In the genomic region with DNA sequence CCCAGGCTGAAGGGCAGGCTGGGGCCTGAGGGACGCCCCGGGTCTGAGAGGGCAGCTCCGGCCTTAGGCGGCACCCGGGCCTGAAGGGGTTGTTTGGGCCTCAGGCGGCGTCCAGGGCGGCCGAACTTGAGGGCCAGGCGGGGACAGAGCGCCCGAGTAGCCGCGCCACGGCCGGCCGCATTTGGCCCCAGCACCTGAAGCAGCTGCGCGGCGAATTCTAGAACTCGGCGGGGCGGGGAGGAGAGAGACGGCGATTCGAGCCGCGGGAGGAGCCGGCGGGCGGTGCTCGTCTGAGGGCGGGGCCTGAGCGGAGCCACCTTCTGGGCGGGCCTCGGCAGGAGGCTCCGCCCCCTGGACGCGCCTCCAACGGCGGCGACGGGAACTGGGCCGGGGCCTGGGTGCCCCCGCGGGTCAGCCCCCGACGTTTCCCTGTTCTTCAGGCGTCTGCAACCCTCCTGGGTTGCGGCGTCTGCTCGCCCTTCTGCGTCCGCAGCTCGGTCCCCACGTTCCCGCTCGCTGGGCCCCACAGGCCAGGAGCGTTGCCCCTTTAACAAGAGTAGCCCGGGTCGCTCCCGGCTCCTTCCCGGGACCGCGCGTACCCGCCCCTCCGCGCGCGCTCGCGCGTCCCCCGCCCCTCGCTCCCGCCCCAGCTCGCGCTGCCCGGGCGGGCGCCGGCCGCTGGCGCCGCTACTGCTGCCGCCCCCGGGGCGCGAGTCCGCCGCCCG, we compare ENCODE assay signal across 1 cellular context.
TF ChIP-seq lines count a peak whose summit lies in the region.

A gene with protein sequence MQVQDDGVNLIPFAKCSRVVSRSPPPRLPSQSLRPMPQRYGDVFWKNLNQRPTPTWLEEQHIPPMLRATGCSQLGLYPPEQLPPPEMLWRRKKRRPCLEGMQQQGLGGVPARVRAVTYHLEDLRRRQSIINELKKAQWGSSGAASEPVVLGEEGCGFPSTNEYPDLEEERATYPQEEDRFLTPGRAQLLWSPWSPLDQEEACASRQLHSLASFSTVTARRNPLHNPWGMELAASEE (minus strand): TSS at position 221 of the 725 bp plus-strand sequence. CDS start 3,085 bp downstream, outside the sequence.
A gene (plus strand): TSS at position 649 of the 725 bp plus-strand sequence. CDS start 2,297 bp downstream, outside the sequence.

TF ChIP-seq in HepG2, 621 proteins besides CTCF, POLR2A, EP300 and RAD21 (continued from another document and continues in another):
- TF ChIP-seq, protein P1, sequence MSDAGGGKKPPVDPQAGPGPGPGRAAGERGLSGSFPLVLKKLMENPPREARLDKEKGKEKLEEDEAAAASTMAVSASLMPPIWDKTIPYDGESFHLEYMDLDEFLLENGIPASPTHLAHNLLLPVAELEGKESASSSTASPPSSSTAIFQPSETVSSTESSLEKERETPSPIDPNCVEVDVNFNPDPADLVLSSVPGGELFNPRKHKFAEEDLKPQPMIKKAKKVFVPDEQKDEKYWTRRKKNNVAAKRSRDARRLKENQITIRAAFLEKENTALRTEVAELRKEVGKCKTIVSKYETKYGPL (CRISPR knock-in tag; IDR thresholded peaks at IDR 0.05) = no peak
- TF ChIP-seq, protein P2, sequence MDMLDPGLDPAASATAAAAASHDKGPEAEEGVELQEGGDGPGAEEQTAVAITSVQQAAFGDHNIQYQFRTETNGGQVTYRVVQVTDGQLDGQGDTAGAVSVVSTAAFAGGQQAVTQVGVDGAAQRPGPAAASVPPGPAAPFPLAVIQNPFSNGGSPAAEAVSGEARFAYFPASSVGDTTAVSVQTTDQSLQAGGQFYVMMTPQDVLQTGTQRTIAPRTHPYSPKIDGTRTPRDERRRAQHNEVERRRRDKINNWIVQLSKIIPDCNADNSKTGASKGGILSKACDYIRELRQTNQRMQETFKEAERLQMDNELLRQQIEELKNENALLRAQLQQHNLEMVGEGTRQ (IDR thresholded peaks at IDR 0.05; ENCODE audit: low read depth, low read length) = no peak
- TF ChIP-seq, protein P2 (CRISPR knock-in tag; IDR thresholded peaks at IDR 0.05; ENCODE audit: borderline replicate concordance) = no peak
- TF ChIP-seq, protein P3, sequence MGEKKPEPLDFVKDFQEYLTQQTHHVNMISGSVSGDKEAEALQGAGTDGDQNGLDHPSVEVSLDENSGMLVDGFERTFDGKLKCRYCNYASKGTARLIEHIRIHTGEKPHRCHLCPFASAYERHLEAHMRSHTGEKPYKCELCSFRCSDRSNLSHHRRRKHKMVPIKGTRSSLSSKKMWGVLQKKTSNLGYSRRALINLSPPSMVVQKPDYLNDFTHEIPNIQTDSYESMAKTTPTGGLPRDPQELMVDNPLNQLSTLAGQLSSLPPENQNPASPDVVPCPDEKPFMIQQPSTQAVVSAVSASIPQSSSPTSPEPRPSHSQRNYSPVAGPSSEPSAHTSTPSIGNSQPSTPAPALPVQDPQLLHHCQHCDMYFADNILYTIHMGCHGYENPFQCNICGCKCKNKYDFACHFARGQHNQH (CRISPR knock-in tag; IDR thresholded peaks at IDR 0.05) = no peak; the same call in 1 of the 2 replicates
- peak; percentile 11; the same call in 1 of the 2 replicates for TF ChIP-seq NCOA2 (CRISPR knock-in tag; IDR thresholded peaks at IDR 0.05)
- peak; percentile 12 for TF ChIP-seq AGO2 (optimal IDR thresholded peaks at IDR 0.05; ENCODE audit: low read depth, low read length)
- TF ChIP-seq, protein P4, sequence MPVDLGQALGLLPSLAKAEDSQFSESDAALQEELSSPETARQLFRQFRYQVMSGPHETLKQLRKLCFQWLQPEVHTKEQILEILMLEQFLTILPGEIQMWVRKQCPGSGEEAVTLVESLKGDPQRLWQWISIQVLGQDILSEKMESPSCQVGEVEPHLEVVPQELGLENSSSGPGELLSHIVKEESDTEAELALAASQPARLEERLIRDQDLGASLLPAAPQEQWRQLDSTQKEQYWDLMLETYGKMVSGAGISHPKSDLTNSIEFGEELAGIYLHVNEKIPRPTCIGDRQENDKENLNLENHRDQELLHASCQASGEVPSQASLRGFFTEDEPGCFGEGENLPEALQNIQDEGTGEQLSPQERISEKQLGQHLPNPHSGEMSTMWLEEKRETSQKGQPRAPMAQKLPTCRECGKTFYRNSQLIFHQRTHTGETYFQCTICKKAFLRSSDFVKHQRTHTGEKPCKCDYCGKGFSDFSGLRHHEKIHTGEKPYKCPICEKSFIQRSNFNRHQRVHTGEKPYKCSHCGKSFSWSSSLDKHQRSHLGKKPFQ (CRISPR knock-in tag; IDR thresholded peaks at IDR 0.05; ENCODE audit: insufficient replicate concordance) = peak; percentile 24
- no peak for TF ChIP-seq MLLT10 (CRISPR knock-in tag; IDR thresholded peaks at IDR 0.05)
- no peak for TF ChIP-seq SMARCE1 (IDR thresholded peaks at IDR 0.05; ENCODE audit: borderline replicate concordance)
- TF ChIP-seq SOX13 (IDR thresholded peaks at IDR 0.05) = no peak; the same call in 1 of the 2 replicates
- TF ChIP-seq SOX13 (CRISPR knock-in tag; conservative IDR thresholded peaks at IDR 0.05 in 1 of 2, IDR thresholded peaks at IDR 0.05 in 1 of 2) = no peak
- no peak for TF ChIP-seq GTF2F1 (IDR thresholded peaks at IDR 0.05; ENCODE audit: low read length)
- peak; percentile 29; the same call in 1 of the 2 replicates for TF ChIP-seq ZNF598 (CRISPR knock-in tag; IDR thresholded peaks at IDR 0.05; ENCODE audit: borderline replicate concordance)
- TF ChIP-seq, protein P5, sequence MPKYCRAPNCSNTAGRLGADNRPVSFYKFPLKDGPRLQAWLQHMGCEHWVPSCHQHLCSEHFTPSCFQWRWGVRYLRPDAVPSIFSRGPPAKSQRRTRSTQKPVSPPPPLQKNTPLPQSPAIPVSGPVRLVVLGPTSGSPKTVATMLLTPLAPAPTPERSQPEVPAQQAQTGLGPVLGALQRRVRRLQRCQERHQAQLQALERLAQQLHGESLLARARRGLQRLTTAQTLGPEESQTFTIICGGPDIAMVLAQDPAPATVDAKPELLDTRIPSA (CRISPR knock-in tag; IDR thresholded peaks at IDR 0.05; ENCODE audit: borderline replicate concordance) = no peak
- TF ChIP-seq, protein P6, sequence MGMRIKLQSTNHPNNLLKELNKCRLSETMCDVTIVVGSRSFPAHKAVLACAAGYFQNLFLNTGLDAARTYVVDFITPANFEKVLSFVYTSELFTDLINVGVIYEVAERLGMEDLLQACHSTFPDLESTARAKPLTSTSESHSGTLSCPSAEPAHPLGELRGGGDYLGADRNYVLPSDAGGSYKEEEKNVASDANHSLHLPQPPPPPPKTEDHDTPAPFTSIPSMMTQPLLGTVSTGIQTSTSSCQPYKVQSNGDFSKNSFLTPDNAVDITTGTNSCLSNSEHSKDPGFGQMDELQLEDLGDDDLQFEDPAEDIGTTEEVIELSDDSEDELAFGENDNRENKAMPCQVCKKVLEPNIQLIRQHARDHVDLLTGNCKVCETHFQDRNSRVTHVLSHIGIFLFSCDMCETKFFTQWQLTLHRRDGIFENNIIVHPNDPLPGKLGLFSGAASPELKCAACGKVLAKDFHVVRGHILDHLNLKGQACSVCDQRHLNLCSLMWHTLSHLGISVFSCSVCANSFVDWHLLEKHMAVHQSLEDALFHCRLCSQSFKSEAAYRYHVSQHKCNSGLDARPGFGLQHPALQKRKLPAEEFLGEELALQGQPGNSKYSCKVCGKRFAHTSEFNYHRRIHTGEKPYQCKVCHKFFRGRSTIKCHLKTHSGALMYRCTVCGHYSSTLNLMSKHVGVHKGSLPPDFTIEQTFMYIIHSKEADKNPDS (CRISPR knock-in tag; IDR thresholded peaks at IDR 0.05) = no peak
- no peak; the same call in 1 of the 2 replicates for TF ChIP-seq ZBTB38 (CRISPR knock-in tag; IDR thresholded peaks at IDR 0.05)
- TF ChIP-seq, protein P7, sequence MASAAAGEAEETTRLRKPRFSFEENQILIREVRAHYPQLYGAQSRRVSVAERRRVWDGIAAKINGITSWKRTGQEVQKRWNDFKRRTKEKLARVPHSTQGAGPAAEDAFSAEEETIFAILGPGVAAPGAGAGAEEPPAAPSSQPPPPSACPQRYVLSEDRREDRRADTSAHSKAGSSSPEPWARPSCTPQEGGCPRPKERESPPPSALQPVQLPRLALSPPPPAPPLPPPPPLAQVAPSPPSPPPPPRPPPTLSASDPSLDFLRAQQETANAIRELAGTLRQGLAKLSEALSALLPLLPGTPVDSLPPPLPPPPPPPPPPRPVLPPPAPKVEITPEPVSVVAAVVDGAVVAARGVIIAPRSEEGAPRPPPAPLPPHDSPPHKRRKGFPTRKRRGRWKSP (CRISPR knock-in tag; IDR thresholded peaks at IDR 0.05) = peak; percentile 24; the same call in 1 of the 2 replicates
- no peak for TF ChIP-seq SRSF1 (optimal IDR thresholded peaks at IDR 0.05; ENCODE audit: low read depth, low read length)
- TF ChIP-seq NR2F1 (CRISPR knock-in tag; IDR thresholded peaks at IDR 0.05) = no peak
- 0 out of 2 replicates have a peak, but pooled peaks have one; percentile 66 for TF ChIP-seq SRY (CRISPR knock-in tag; IDR thresholded peaks at IDR 0.05)
- TF ChIP-seq ZNF776 (CRISPR knock-in tag; IDR thresholded peaks at IDR 0.05) = peak; percentile 22
- no peak for TF ChIP-seq EZH2 (conservative IDR thresholded peaks at IDR 0.05; ENCODE audit: low read depth, low read length)
- TF ChIP-seq, protein P8, sequence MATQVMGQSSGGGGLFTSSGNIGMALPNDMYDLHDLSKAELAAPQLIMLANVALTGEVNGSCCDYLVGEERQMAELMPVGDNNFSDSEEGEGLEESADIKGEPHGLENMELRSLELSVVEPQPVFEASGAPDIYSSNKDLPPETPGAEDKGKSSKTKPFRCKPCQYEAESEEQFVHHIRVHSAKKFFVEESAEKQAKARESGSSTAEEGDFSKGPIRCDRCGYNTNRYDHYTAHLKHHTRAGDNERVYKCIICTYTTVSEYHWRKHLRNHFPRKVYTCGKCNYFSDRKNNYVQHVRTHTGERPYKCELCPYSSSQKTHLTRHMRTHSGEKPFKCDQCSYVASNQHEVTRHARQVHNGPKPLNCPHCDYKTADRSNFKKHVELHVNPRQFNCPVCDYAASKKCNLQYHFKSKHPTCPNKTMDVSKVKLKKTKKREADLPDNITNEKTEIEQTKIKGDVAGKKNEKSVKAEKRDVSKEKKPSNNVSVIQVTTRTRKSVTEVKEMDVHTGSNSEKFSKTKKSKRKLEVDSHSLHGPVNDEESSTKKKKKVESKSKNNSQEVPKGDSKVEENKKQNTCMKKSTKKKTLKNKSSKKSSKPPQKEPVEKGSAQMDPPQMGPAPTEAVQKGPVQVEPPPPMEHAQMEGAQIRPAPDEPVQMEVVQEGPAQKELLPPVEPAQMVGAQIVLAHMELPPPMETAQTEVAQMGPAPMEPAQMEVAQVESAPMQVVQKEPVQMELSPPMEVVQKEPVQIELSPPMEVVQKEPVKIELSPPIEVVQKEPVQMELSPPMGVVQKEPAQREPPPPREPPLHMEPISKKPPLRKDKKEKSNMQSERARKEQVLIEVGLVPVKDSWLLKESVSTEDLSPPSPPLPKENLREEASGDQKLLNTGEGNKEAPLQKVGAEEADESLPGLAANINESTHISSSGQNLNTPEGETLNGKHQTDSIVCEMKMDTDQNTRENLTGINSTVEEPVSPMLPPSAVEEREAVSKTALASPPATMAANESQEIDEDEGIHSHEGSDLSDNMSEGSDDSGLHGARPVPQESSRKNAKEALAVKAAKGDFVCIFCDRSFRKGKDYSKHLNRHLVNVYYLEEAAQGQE (IDR thresholded peaks at IDR 0.05; ENCODE audit: borderline replicate concordance in 1 of 2, low read depth in 1 of 2, low read length in 2 of 2) = 0 out of 4 replicates have a peak, but pooled peaks of 1 of the 2 experiments have one; percentile 7
- no peak for TF ChIP-seq ZNF589 (CRISPR knock-in tag; conservative IDR thresholded peaks at IDR 0.05)
- no peak for TF ChIP-seq SCMH1 (CRISPR knock-in tag; IDR thresholded peaks at IDR 0.05; ENCODE audit: borderline replicate concordance)
- TF ChIP-seq ZNF572 (CRISPR knock-in tag; IDR thresholded peaks at IDR 0.05) = no peak
- no peak for TF ChIP-seq FOXA3 (CRISPR knock-in tag; IDR thresholded peaks at IDR 0.05)
- peak; percentile 57; the same call in 1 of the 2 replicates for TF ChIP-seq HIVEP1 (CRISPR knock-in tag; IDR thresholded peaks at IDR 0.05)
- no peak for TF ChIP-seq ZFP1 (CRISPR knock-in tag; IDR thresholded peaks at IDR 0.05)
- TF ChIP-seq, protein P9, sequence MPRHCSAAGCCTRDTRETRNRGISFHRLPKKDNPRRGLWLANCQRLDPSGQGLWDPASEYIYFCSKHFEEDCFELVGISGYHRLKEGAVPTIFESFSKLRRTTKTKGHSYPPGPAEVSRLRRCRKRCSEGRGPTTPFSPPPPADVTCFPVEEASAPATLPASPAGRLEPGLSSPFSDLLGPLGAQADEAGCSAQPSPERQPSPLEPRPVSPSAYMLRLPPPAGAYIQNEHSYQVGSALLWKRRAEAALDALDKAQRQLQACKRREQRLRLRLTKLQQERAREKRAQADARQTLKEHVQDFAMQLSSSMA (CRISPR knock-in tag; IDR thresholded peaks at IDR 0.05) = peak; percentile 76; the same call in 1 of the 2 replicates
- TF ChIP-seq, protein P10, sequence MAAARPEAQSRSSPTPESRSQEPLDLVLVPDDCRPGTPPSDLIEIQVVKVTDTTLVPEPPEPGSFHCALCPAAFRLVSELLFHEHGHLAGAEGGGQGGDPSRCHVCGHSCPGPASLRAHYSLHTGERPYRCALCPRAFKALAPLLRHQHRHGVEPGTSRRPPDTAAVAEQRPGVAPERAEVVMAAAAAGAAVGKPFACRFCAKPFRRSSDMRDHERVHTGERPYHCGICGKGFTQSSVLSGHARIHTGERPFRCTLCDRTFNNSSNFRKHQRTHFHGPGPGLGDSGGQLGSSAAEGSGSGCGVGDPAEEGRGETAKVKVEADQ (CRISPR knock-in tag; IDR thresholded peaks at IDR 0.05; ENCODE audit: borderline replicate concordance) = peak; percentile 84; the same call in 1 of the 2 replicates
- TF ChIP-seq ZNF850 (CRISPR knock-in tag; conservative IDR thresholded peaks at IDR 0.05) = 0 out of 2 replicates have a peak, but pooled peaks have one; percentile 66
- no peak for TF ChIP-seq ZNF614 (CRISPR knock-in tag; IDR thresholded peaks at IDR 0.05; ENCODE audit: borderline replicate concordance)
- no peak for TF ChIP-seq ZNF160 (CRISPR knock-in tag; IDR thresholded peaks at IDR 0.05)
